In genomic region chr9:96655198-96655851, GRCh38 we compare ENCODE assay signal across 8 cellular contexts. TPM values are rescaled to one million over a fixed set of nuclear protein-coding genes. Genes with fewer than 3 reads are reported as not detected.
DNase-seq lines count a peak whose midpoint lies in the region; ATAC-seq and TF ChIP-seq lines count a peak whose summit lies in the region.

PRXL2C (minus strand) TSS chr9:96655317; CDS start chr9:96655281, 36 bp downstream.

- 6 to 10% (median 8%) methylated on average over 37 to 57 of the region's 57 CpGs for WGBS in psoas muscle, 3 donors

- H3K9me3 ChIP-seq in CD4-positive, alpha-beta memory T cell (ENCODE audit: control insufficient read depth in 1 of 2, low read length in 2 of 2): no peaks in the 10 kb centered on the region
- no peaks in the 10 kb centered on the region for H3K9me3 ChIP-seq in psoas muscle
- H3K9me3 ChIP-seq in upper lobe of right lung: no peaks in the 10 kb centered on the region

- H3K4me3 Mint-ChIP-seq in CD4-positive, alpha-beta memory T cell: peak within 1 kb of the TSS; percentile 93 to 98 (median 95)
- peak within 1 kb of the TSS; percentile 88 for H3K4me3 Mint-ChIP-seq in T-helper 1 cell treated with Interleukin-12 subunit alpha and Interleukin-12 subunit beta and Interleukin-4 antibody, amounts not matched to agents 30 μg/mL and 1 μg/mL, for 36 hours

- H3K36me3 Mint-ChIP-seq in CD4-positive, alpha-beta memory T cell: peaks cover 4 to 12% of the 10 kb centered on the region in 2 donors
- H3K36me3 Mint-ChIP-seq in T-helper 1 cell treated with Interleukin-12 subunit alpha and Interleukin-12 subunit beta and Interleukin-4 antibody, amounts not matched to agents 30 μg/mL and 1 μg/mL, for 36 hours (ENCODE audit: low read depth): no peaks in the 10 kb centered on the region

- peak within 1 kb of the TSS; percentile 98 to 99 (median 99) for H3K27ac Mint-ChIP-seq in CD4-positive, alpha-beta memory T cell
- peak within 1 kb of the TSS; percentile 83 for H3K27ac Mint-ChIP-seq in T-helper 1 cell treated with Interleukin-12 subunit alpha and Interleukin-12 subunit beta and Interleukin-4 antibody, amounts not matched to agents 30 μg/mL and 1 μg/mL, for 36 hours

- DNase-seq in CD4-positive, alpha-beta memory T cell: peak; percentile 73 to 88 (median 78)
- DNase-seq in GM20000 (ENCODE audit: low spot score) (peak; percentile 84), HuH-7.5 (ENCODE audit: low spot score) (peak; percentile 55), amniotic epithelial cell (ENCODE audit: low read depth) (peak; percentile 73), left cardiac atrium (peak; percentile 92), psoas muscle (peak; percentile 90 to 91), upper lobe of right lung (peak; percentile 95)

- CTCF ChIA-PET in CD4-positive, alpha-beta memory T cell (lab: Charles Lee; ENCODE audit: partially characterized antibody): interaction anchor here (0.8 to 3.6 kb wide), 4 partner anchors 11 to 328 kb away, joined by 4 to 21 read pairs (median 5); no protein-coding TSS in a partner anchor

- intact Hi-C loops in CD4-positive, alpha-beta memory T cell (cut with micrococcal nuclease): loop anchor here (1.0 to 2.0 kb wide), 4 partner anchors 31 to 205 kb away; partner anchors contain the start of genes CDC14B and HABP4
- intact Hi-C loops in left cardiac atrium (cut with DNase I): loop anchor here in 1 of 2 donors (10.0 kb wide), 1 partner anchor 91 kb away; no protein-coding TSS in a partner anchor
- intact Hi-C loops in psoas muscle (cut with DNase I): loop anchor here (2.0 to 5.0 kb wide), 2 partner anchors 237 to 308 kb away; partner anchors contain the start of gene ZNF367 (in 1 of the 2)
- intact Hi-C loops in upper lobe of right lung (cut with DNase I): loop anchor here (10.0 kb wide), 1 partner anchor 331 kb away; no protein-coding TSS in a partner anchor

- peaks cover 0 to 2% of the 10 kb centered on the region in 2 donors for H3K27me3 Mint-ChIP-seq in CD4-positive, alpha-beta memory T cell
- peaks cover 13% of the 10 kb centered on the region for H3K27me3 Mint-ChIP-seq in T-helper 1 cell treated with Interleukin-12 subunit alpha and Interleukin-12 subunit beta and Interleukin-4 antibody, amounts not matched to agents 30 μg/mL and 1 μg/mL, for 36 hours (ENCODE audit: low read depth)

- H3K27ac ChIP-seq in CD4-positive, alpha-beta memory T cell (ENCODE audit: low read depth, low read length): peak within 1 kb of the TSS; percentile 86
- H3K27ac ChIP-seq in psoas muscle (peak within 1 kb of the TSS; percentile 88), upper lobe of right lung (peak within 1 kb of the TSS; percentile 96)

- POLR2A ChIA-PET in CD4-positive, alpha-beta memory T cell (lab: Charles Lee; ENCODE audit: partially characterized antibody): interaction anchor here (0.6 to 2.6 kb wide), 7 partner anchors 20 to 978 kb away, joined by 3 to 15 read pairs (median 3); partner anchors contain the start of genes HABP4, NCBP1 and TSTD2

- peaks cover 18 to 34% (median 26%) of the 10 kb centered on the region in 4 donors for H3K4me1 Mint-ChIP-seq in CD4-positive, alpha-beta memory T cell
- peaks cover 9% of the 10 kb centered on the region for H3K4me1 Mint-ChIP-seq in T-helper 1 cell treated with Interleukin-12 subunit alpha and Interleukin-12 subunit beta and Interleukin-4 antibody, amounts not matched to agents 30 μg/mL and 1 μg/mL, for 36 hours (ENCODE audit: low read depth)

- no peaks in the 10 kb centered on the region for H3K27me3 ChIP-seq in CD4-positive, alpha-beta memory T cell (ENCODE audit: insufficient read depth, low read length)
- H3K27me3 ChIP-seq in psoas muscle (ENCODE audit: insufficient read depth in 3 of 3, low read length in 2 of 3) (no peaks in the 10 kb centered on the region), upper lobe of right lung (no peaks in the 10 kb centered on the region)

- peaks cover 5% of the 10 kb centered on the region for H3K36me3 ChIP-seq in CD4-positive, alpha-beta memory T cell (ENCODE audit: insufficient read depth, low read length)
- H3K36me3 ChIP-seq in psoas muscle (ENCODE audit: insufficient read depth in 1 of 2, low read depth in 1 of 2) (peaks cover 0 to 24% of the 10 kb centered on the region in 2 donors), upper lobe of right lung (peaks cover 16% of the 10 kb centered on the region)

- peak within 1 kb of the TSS in 1 of 2 donors; percentile 70 for H3K4me3 ChIP-seq in CD4-positive, alpha-beta memory T cell (ENCODE audit: low read length in 2 of 2)
- H3K4me3 ChIP-seq in psoas muscle (peak within 1 kb of the TSS; percentile 69), upper lobe of right lung (peak within 1 kb of the TSS; percentile 75)

- peaks cover 18% of the 10 kb centered on the region for H3K4me1 ChIP-seq in CD4-positive, alpha-beta memory T cell (ENCODE audit: insufficient read depth, low read length)
- H3K4me1 ChIP-seq in psoas muscle (peaks cover 29% of the 10 kb centered on the region), upper lobe of right lung (peaks cover 7% of the 10 kb centered on the region)

- no peaks in the 10 kb centered on the region for H3K9me3 Mint-ChIP-seq in CD4-positive, alpha-beta memory T cell
- H3K9me3 Mint-ChIP-seq in T-helper 1 cell treated with Interleukin-12 subunit alpha and Interleukin-12 subunit beta and Interleukin-4 antibody, amounts not matched to agents 30 μg/mL and 1 μg/mL, for 36 hours: no peaks in the 10 kb centered on the region

- TF ChIP-seq CTCF in GM20000 (IDR thresholded peaks at IDR 0.05; ENCODE audit: extremely low read depth, missing control alignments) (no peak), psoas muscle (IDR thresholded peaks at IDR 0.05) (peak; percentile 11), upper lobe of right lung (IDR thresholded peaks at IDR 0.05) (no peak)

- ATAC-seq in left cardiac atrium (peak; percentile 88 to 90), psoas muscle (peak; percentile 82 to 89 (median 84)), upper lobe of right lung (peak; percentile 91)

RNA-seq across cellular contexts. Expression of gene PRXL2C, which starts in this region (rescaled TPM):
- 10 to 100 TPM; 11.5 to 12.4 TPM for total RNA-seq in CD4-positive, alpha-beta memory T cell
- 10 to 100 TPM; 10.7 to 13.8 TPM for polyA plus RNA-seq in CD4-positive, alpha-beta memory T cell
- 10 to 100 TPM; 19.3 to 25.3 TPM for total RNA-seq in left cardiac atrium
- total RNA-seq in psoas muscle: 10 to 100 TPM; 13.8 to 31.3 (median 23.5) TPM
- polyA plus RNA-seq in psoas muscle: 10 to 100 TPM in 2 of 3 donors, 1 to 10 TPM in 1; 6.2 to 16.9 (median 14.7) TPM
- total RNA-seq in upper lobe of right lung: 25.6 TPM
